ENCODE assay signal across 8 cellular contexts in genomic region chr6:44074383-44075136, GRCh38. TPM values are rescaled to one million over a fixed set of nuclear protein-coding genes. Genes with fewer than 3 reads are reported as not detected.
DNase-seq lines count a peak whose midpoint lies in the region; ATAC-seq and TF ChIP-seq lines count a peak whose summit lies in the region.

No MANE protein-coding gene starts in this region.

- H3K27ac Mint-ChIP-seq in central memory CD8-positive, alpha-beta T cell (ENCODE audit: low read depth): no peak overlapping the region

- peak overlapping the region; percentile 92 for H3K4me3 Mint-ChIP-seq in central memory CD8-positive, alpha-beta T cell

- no peak overlapping the region for H3K4me3 ChIP-seq in lower leg skin (ENCODE audit: low read depth, poor library complexity, severe bottlenecking)

- peak; percentile 34 for ATAC-seq in HG03095 (IDR thresholded peaks at IDR 0.05; ENCODE audit: unreplicated experiment)
- peak; percentile 33 for ATAC-seq in central memory CD8-positive, alpha-beta T cell (replicated peaks; ENCODE audit: extremely low read depth, poor library complexity, severe bottlenecking)

- intact Hi-C loops in lower leg skin (cut with DNase I; ENCODE audit: low total_unique reads): loop anchor here (5.0 kb wide), 2 partner anchors 352 to 407 kb away; no protein-coding TSS in a partner anchor

- TF ChIP-seq CTCF in lower leg skin (IDR thresholded peaks at IDR 0.05): peak in 1 of 3 donors; percentile 84

- DNase-seq in ELR (ENCODE audit: low read depth) (peak; percentile 88), T-helper 9 cell (peak; percentile 46), lower leg skin (ENCODE audit: low spot score in 2 of 2) (peak; percentile 65 to 93), KG1 (lab: John Stamatoyannopoulos, UW) (no peak), NCI-H2081 (lab: John Stamatoyannopoulos, UW) (no peak)
- DNase-seq in central memory CD8-positive, alpha-beta T cell (ENCODE audit: low spot score in 2 of 2): peak; percentile 40 to 57
- peak; percentile 27 for DNase-seq in stimulated activated CD8-positive, alpha-beta memory T cell treated with anti-CD3 and anti-CD28 coated beads, Interleukin-15, amount 100 ng/mL, for 1 hour (ENCODE audit: low read depth)

- peaks cover 4% of the 10 kb centered on the region for H3K36me3 Mint-ChIP-seq in central memory CD8-positive, alpha-beta T cell (ENCODE audit: insufficient read depth)

- peaks cover 20% of the 10 kb centered on the region for H3K4me1 Mint-ChIP-seq in central memory CD8-positive, alpha-beta T cell

- TF ChIP-seq POLR2A in lower leg skin (IDR thresholded peaks at IDR 0.05): no peak

- peaks cover 25% of the 10 kb centered on the region for H3K27me3 Mint-ChIP-seq in central memory CD8-positive, alpha-beta T cell

- WGBS in lower leg skin, 2 donors: 3 to 4% methylated on average over 18 of the region's 18 CpGs

- H3K9me3 Mint-ChIP-seq in central memory CD8-positive, alpha-beta T cell: no peaks in the 10 kb centered on the region

RNA-seq across cellular contexts. Expression of gene MRPL14, which starts 52.7 kb away (rescaled TPM):
- 10 to 100 TPM; 45.7 to 74.3 (median 52.0) TPM for total RNA-seq in lower leg skin

RNA-seq across cellular contexts. Expression of gene TMEM63B, which starts 52.8 kb away (rescaled TPM):
- 10 to 100 TPM; 73.4 to 91.2 (median 87.7) TPM for total RNA-seq in lower leg skin

Comparison
In these comparisons a context has a peak if more than half of its experiments do, and no peak if none do; other contexts are left out.
1. DNase-seq: peak in ELR (single experiment), T-helper 9 cell (single experiment), central memory CD8-positive, alpha-beta T cell (2 of 2), lower leg skin (2 of 2) and stimulated activated CD8-positive, alpha-beta memory T cell treated with anti-CD3 and anti-CD28 coated beads, Interleukin-15, amount 100 ng/mL, for 1 hour (single experiment); none in KG1 (single experiment) and NCI-H2081 (0 of 2).